In genomic region chr9:137157618-137158502, GRCh38 we compare ENCODE assay signal across 1 cellular context.
A peak's percentile ranks its signal among the peaks of the same experiment; 100 is the strongest.
TF ChIP-seq lines count a peak whose summit lies in the region.

No MANE protein-coding gene starts in this region.

TF ChIP-seq in K562, 482 proteins besides CTCF, POLR2A, EP300 and RAD21 (continued from another document and continues in another):
- peak; percentile 53 for TF ChIP-seq TFE3 (CRISPR knock-in tag; IDR thresholded peaks at IDR 0.05)
- TF ChIP-seq SMARCB1 (IDR thresholded peaks at IDR 0.05; ENCODE audit: insufficient read length, low read depth): no peak
- TF ChIP-seq NFYB (IDR thresholded peaks at IDR 0.05; ENCODE audit: extremely low read depth, insufficient read length): no peak
- 0 out of 4 replicates have a peak, but pooled peaks of 1 of the 2 experiments have one; percentile 38 for TF ChIP-seq FOXA3 (CRISPR knock-in tag; conservative IDR thresholded peaks at IDR 0.05 in 1 of 2, IDR thresholded peaks at IDR 0.05 in 1 of 2)
- TF ChIP-seq E2F4 (CRISPR knock-in tag; IDR thresholded peaks at IDR 0.05; ENCODE audit: low read depth): no peak
- TF ChIP-seq MNT (conservative IDR thresholded peaks at IDR 0.05): peak in 1 of 2 experiments; percentile 76; a peak in 3 of 4 replicates
- TF ChIP-seq RAD51 (IDR thresholded peaks at IDR 0.05; ENCODE audit: borderline replicate concordance, low read depth): 0 out of 2 replicates have a peak, but pooled peaks have one; percentile 25
- TF ChIP-seq IRF1 (CRISPR knock-in tag; IDR thresholded peaks at IDR 0.05; ENCODE audit: borderline replicate concordance): no peak
- no peak for TF ChIP-seq ZNF23 (CRISPR knock-in tag; IDR thresholded peaks at IDR 0.05)
- no peak for TF ChIP-seq C11orf30 (IDR thresholded peaks at IDR 0.05; ENCODE audit: low read depth)
- TF ChIP-seq ZBTB34 (CRISPR knock-in tag; IDR thresholded peaks at IDR 0.05): no peak
- peak; percentile 47 for TF ChIP-seq USF2 (CRISPR knock-in tag; IDR thresholded peaks at IDR 0.05)
- no peak for TF ChIP-seq CEBPZ (IDR thresholded peaks at IDR 0.05; ENCODE audit: borderline replicate concordance, low read depth, low read length)
- TF ChIP-seq ZNF3 (CRISPR knock-in tag; IDR thresholded peaks at IDR 0.05): no peak
- TF ChIP-seq OTX1 (CRISPR knock-in tag; IDR thresholded peaks at IDR 0.05): no peak
- TF ChIP-seq NCOA2 (IDR thresholded peaks at IDR 0.05; ENCODE audit: partially characterized antibody in 2 of 2): no peak
- no peak for TF ChIP-seq ETV1 (tag; conservative IDR thresholded peaks at IDR 0.05; ENCODE audit: low read depth)
- TF ChIP-seq ZNF449 (CRISPR knock-in tag; IDR thresholded peaks at IDR 0.05): no peak
- no peak for TF ChIP-seq SRSF3 (IDR thresholded peaks at IDR 0.05; ENCODE audit: insufficient read depth, low read length)
- TF ChIP-seq ZNF780A (CRISPR knock-in tag; IDR thresholded peaks at IDR 0.05): no peak
- TF ChIP-seq SFPQ (IDR thresholded peaks at IDR 0.05; ENCODE audit: low read depth, low read length): no peak
- TF ChIP-seq CSDE1 (IDR thresholded peaks at IDR 0.05): no peak
- no peak for TF ChIP-seq NR3C1 (CRISPR knock-in tag; IDR thresholded peaks at IDR 0.05)
- no peak for TF ChIP-seq XRCC3 (IDR thresholded peaks at IDR 0.05)
- no peak for TF ChIP-seq NCOA4 (IDR thresholded peaks at IDR 0.05; ENCODE audit: partially characterized antibody)
- peak; percentile 81 for TF ChIP-seq TAL1 (IDR thresholded peaks at IDR 0.05)
- TF ChIP-seq YBX1 (IDR thresholded peaks at IDR 0.05): no peak
- TF ChIP-seq SRSF1 (IDR thresholded peaks at IDR 0.05; ENCODE audit: low read depth, low read length): no peak
- no peak for TF ChIP-seq HSF4 (CRISPR knock-in tag; IDR thresholded peaks at IDR 0.05; ENCODE audit: borderline replicate concordance)
- TF ChIP-seq ELK1 (CRISPR knock-in tag; IDR thresholded peaks at IDR 0.05): peak; percentile 52; the same call in 1 of the 2 replicates
- TF ChIP-seq U2AF1 (optimal IDR thresholded peaks at IDR 0.05; ENCODE audit: low read depth, low read length): no peak
- TF ChIP-seq ZFPM2 (CRISPR knock-in tag; IDR thresholded peaks at IDR 0.05): no peak
- no peak for TF ChIP-seq ZNF436 (CRISPR knock-in tag; IDR thresholded peaks at IDR 0.05)
- TF ChIP-seq CHD4 (IDR thresholded peaks at IDR 0.05; ENCODE audit: insufficient read depth, insufficient replicate concordance, low read depth, low read length, poor library complexity, severe bottlenecking): no peak
- TF ChIP-seq POLR2AphosphoS5 (IDR thresholded peaks at IDR 0.05; ENCODE audit: control insufficient read depth, insufficient read depth, low read depth, low read length): peak; percentile 38; the same call in 1 of the 2 replicates
- no peak for TF ChIP-seq CREBBP (IDR thresholded peaks at IDR 0.05; ENCODE audit: low read depth, low read length)
- peak; percentile 32 for TF ChIP-seq NEUROD1 (IDR thresholded peaks at IDR 0.05; ENCODE audit: borderline replicate concordance, low read depth, low read length, partially characterized antibody)
- TF ChIP-seq TCF3 (CRISPR knock-in tag; IDR thresholded peaks at IDR 0.05): peak; percentile 87
- TF ChIP-seq ZNF121 (CRISPR knock-in tag; conservative IDR thresholded peaks at IDR 0.05): no peak
- no peak for TF ChIP-seq MAZ (CRISPR knock-in tag; conservative IDR thresholded peaks at IDR 0.05 in 1 of 2, IDR thresholded peaks at IDR 0.05 in 1 of 2)
- TF ChIP-seq KLF16 (IDR thresholded peaks at IDR 0.05): no peak
- TF ChIP-seq ZNF184 (CRISPR knock-in tag; IDR thresholded peaks at IDR 0.05): no peak
- no peak for TF ChIP-seq SNIP1 (IDR thresholded peaks at IDR 0.05; ENCODE audit: low read depth)
- peak; percentile 41; the same call in 1 of the 2 replicates for TF ChIP-seq DPF2 (IDR thresholded peaks at IDR 0.05)
- TF ChIP-seq MCM3 (IDR thresholded peaks at IDR 0.05): no peak
- TF ChIP-seq TGIF2 (CRISPR knock-in tag; IDR thresholded peaks at IDR 0.05): no peak
- peak; percentile 83 for TF ChIP-seq CBFA2T3 (IDR thresholded peaks at IDR 0.05)
- TF ChIP-seq SMARCA4 (IDR thresholded peaks at IDR 0.05): 0 out of 2 replicates have a peak, but pooled peaks have one; percentile 33
- TF ChIP-seq RBBP5 (IDR thresholded peaks at IDR 0.05; ENCODE audit: borderline replicate concordance, insufficient read depth, low read length, poor library complexity, severe bottlenecking): no peak
